ENCODE assay signal across 9 cellular contexts in genomic region chr6:53492860-53493634, GRCh38. TPM values are rescaled to one million over a fixed set of nuclear protein-coding genes. Genes with fewer than 3 reads are reported as not detected.
DNase-seq lines count a peak whose midpoint lies in the region; ATAC-seq and TF ChIP-seq lines count a peak whose summit lies in the region.
"Had no signal": no experiment of that assay in that cellular context is flagged by ENCODE, and none has a peak within 500 bp of the region (broad histone marks: within the 10 kb centered on the region; RNA-seq: fewer than 3 reads in every experiment).

No MANE protein-coding gene starts in this region.

- peaks cover 7% of the 10 kb centered on the region for H3K4me1 Mint-ChIP-seq in CD14-positive monocyte
- H3K4me1 Mint-ChIP-seq in activated CD8-positive, alpha-beta T cell treated with anti-CD3 and anti-CD28 coated beads, Interleukin-2, amount 10 ng/mL, durations not matched to agents 7 days and 5 days (ENCODE audit: low read depth), result peaks cover 4% of the 10 kb centered on the region

- H3K27ac Mint-ChIP-seq in CD14-positive monocyte, result no peak overlapping the region
- no peak overlapping the region for H3K27ac Mint-ChIP-seq in activated CD8-positive, alpha-beta T cell treated with anti-CD3 and anti-CD28 coated beads, Interleukin-2, amount 10 ng/mL, durations not matched to agents 7 days and 5 days
- H3K27ac Mint-ChIP-seq: IgD-negative memory B cell had no signal

- in situ Hi-C loops in GM23248 (cut with MboI), result loop anchor here (10.0 kb wide), 2 partner anchors 152 to 232 kb away; no protein-coding TSS in a partner anchor

- intact Hi-C loops in CD14-positive monocyte (cut with micrococcal nuclease), result loop anchor here (2.0 to 5.0 kb wide), 2 partner anchors 160 to 234 kb away; no protein-coding TSS in a partner anchor

- H3K9me3 Mint-ChIP-seq in CD14-positive monocyte, result peaks cover 0 to 4% (median 2%) of the 10 kb centered on the region in 7 donors
- no peaks in the 10 kb centered on the region for H3K9me3 Mint-ChIP-seq in activated CD8-positive, alpha-beta T cell treated with anti-CD3 and anti-CD28 coated beads, Interleukin-2, amount 10 ng/mL, durations not matched to agents 7 days and 5 days (ENCODE audit: insufficient read depth)
- H3K9me3 Mint-ChIP-seq: IgD-negative memory B cell had no signal

- H3K4me3 Mint-ChIP-seq in CD14-positive monocyte, result peak overlapping the region; percentile 15 to 21
- H3K4me3 Mint-ChIP-seq in activated CD8-positive, alpha-beta T cell treated with anti-CD3 and anti-CD28 coated beads, Interleukin-2, amount 10 ng/mL, durations not matched to agents 7 days and 5 days, result no peak overlapping the region

- peak overlapping the region; percentile 80 for H3K4me2 ChIP-seq in GM23248 (ENCODE audit: unreplicated experiment)
- H3K4me2 ChIP-seq in osteoblast (ENCODE audit: insufficient read depth, low read length), result peak overlapping the region; percentile 94

- peaks cover 15 to 16% of the 10 kb centered on the region in 2 donors for H3K36me3 Mint-ChIP-seq in CD14-positive monocyte
- H3K36me3 Mint-ChIP-seq in activated CD8-positive, alpha-beta T cell treated with anti-CD3 and anti-CD28 coated beads, Interleukin-2, amount 10 ng/mL, durations not matched to agents 7 days and 5 days (ENCODE audit: low read depth), result peaks cover 2% of the 10 kb centered on the region
- H3K36me3 Mint-ChIP-seq: IgD-negative memory B cell had no signal

- H4K20me1 ChIP-seq in GM23248 (ENCODE audit: insufficient read depth) (no peaks in the 10 kb centered on the region), osteoblast (ENCODE audit: insufficient read depth, low read length) (no peaks in the 10 kb centered on the region)

- peaks cover 2 to 7% (median 5%) of the 10 kb centered on the region in 3 donors for H3K27me3 Mint-ChIP-seq in CD14-positive monocyte (ENCODE audit: low read depth in 3 of 3)
- H3K27me3 Mint-ChIP-seq in activated CD8-positive, alpha-beta T cell treated with anti-CD3 and anti-CD28 coated beads, Interleukin-2, amount 10 ng/mL, durations not matched to agents 7 days and 5 days (ENCODE audit: low read depth), result peaks cover 14% of the 10 kb centered on the region
- H3K27me3 Mint-ChIP-seq: IgD-negative memory B cell had no signal

- POLR2A ChIA-PET in activated CD8-positive, alpha-beta T cell treated with anti-CD3 and anti-CD28 coated beads, Interleukin-2, amount 10 ng/mL, durations not matched to agents 7 days and 5 days (lab: Charles Lee), result no interaction called here

- ATAC-seq in activated CD8-positive, alpha-beta T cell treated with anti-CD3 and anti-CD28 coated beads, Interleukin-2, amount 10 ng/mL, durations not matched to agents 7 days and 5 days, result peak; percentile 47
- ATAC-seq in HG02571 (IDR thresholded peaks at IDR 0.05; ENCODE audit: unreplicated experiment) (no peak), GM19395 (IDR thresholded peaks at IDR 0.05; ENCODE audit: unreplicated experiment) (no peak)

- TF ChIP-seq CTCF in CD14-positive monocyte (IDR thresholded peaks at IDR 0.05), result peak; percentile 79
- TF ChIP-seq CTCF in fibroblast of villous mesenchyme (IDR thresholded peaks at IDR 0.05; ENCODE audit: insufficient read depth, low read depth, low read length), result peak; percentile 68
- TF ChIP-seq CTCF in osteoblast (IDR thresholded peaks at IDR 0.05; ENCODE audit: extremely low read depth, low read depth, low read length), result peak; percentile 75

- CTCF ChIA-PET in activated CD8-positive, alpha-beta T cell treated with anti-CD3 and anti-CD28 coated beads, Interleukin-2, amount 10 ng/mL, durations not matched to agents 7 days and 5 days (lab: Charles Lee), result interaction anchor here (0.7 to 8.4 kb wide), 41 partner anchors 8 to 483 kb away, joined by 3 to 174 read pairs (median 5); partner anchors contain the start of gene GCLC

- H3K36me3 ChIP-seq in GM23248 (ENCODE audit: low read depth), result no peaks in the 10 kb centered on the region
- H3K36me3 ChIP-seq in osteoblast (ENCODE audit: insufficient read depth, low read length), result no peaks in the 10 kb centered on the region

- peak overlapping the region; percentile 43 for H3K27ac ChIP-seq in GM23248
- peak overlapping the region; percentile 48 for H3K27ac ChIP-seq in osteoblast (ENCODE audit: low read depth, low read length)

- DNase-seq in CD14-positive monocyte (ENCODE audit: low spot score) (no peak), GM23248 (peak; percentile 81), NCI-H226 (peak; percentile 63), fibroblast of villous mesenchyme (ENCODE audit: low read depth) (peak; percentile 66), osteoblast (ENCODE audit: insufficient read length, low spot score, missing footprints) (no peak)
- no peak for DNase-seq in activated CD8-positive, alpha-beta T cell treated with anti-CD3 and anti-CD28 coated beads, Interleukin-2, amount 10 ng/mL, durations not matched to agents 7 days and 5 days

- no peaks in the 10 kb centered on the region for H3K79me2 ChIP-seq in GM23248 (ENCODE audit: insufficient read depth)
- H3K79me2 ChIP-seq in osteoblast (ENCODE audit: insufficient read depth, low read length), result no peaks in the 10 kb centered on the region

- H2AFZ ChIP-seq in GM23248 (peak overlapping the region; percentile 51), osteoblast (ENCODE audit: low read length) (peak overlapping the region; percentile 43)

- H3K27me3 ChIP-seq in GM23248 (replicated peaks; ENCODE audit: insufficient read depth), result no peaks in the 10 kb centered on the region
- no peaks in the 10 kb centered on the region for H3K27me3 ChIP-seq in osteoblast (ENCODE audit: insufficient read depth, low read length)

- H3F3A ChIP-seq in GM23248 (ENCODE audit: insufficient read depth), result peaks cover 35% of the 10 kb centered on the region

- no peaks in the 10 kb centered on the region for H3K9me2 ChIP-seq in GM23248 (ENCODE audit: insufficient read depth)

- H3K4me1 ChIP-seq in GM23248 (ENCODE audit: insufficient read depth) (peaks cover 31% of the 10 kb centered on the region), osteoblast (ENCODE audit: insufficient read depth, low read length) (peaks cover 34% of the 10 kb centered on the region)

- 11 to 16% methylated on average over 11 of the region's 11 CpGs for WGBS in GM23248 (ENCODE audit: low coverage in 1 of 2, low lambda C conversion rate in 2 of 2, missing lambda C conversion rate in 2 of 2), 2 experiments

- peak overlapping the region; percentile 27 for H3K9ac ChIP-seq in GM23248

- H3K9me3 ChIP-seq in GM23248 (ENCODE audit: low read depth) (no peaks in the 10 kb centered on the region), osteoblast (ENCODE audit: low read depth, low read length) (no peaks in the 10 kb centered on the region)

- H3K4me3 ChIP-seq in GM23248, result peak overlapping the region; percentile 50
- H3K4me3 ChIP-seq in fibroblast of villous mesenchyme (ENCODE audit: low read depth, low read length), result no peak overlapping the region
- peak overlapping the region; percentile 65 for H3K4me3 ChIP-seq in osteoblast (ENCODE audit: insufficient read depth, low read length)

RNA-seq across cellular contexts. Expression of gene GCLC, which starts 51.9 kb away (rescaled TPM):
- polyA plus RNA-seq in CD14-positive monocyte, result 10 to 100 TPM in 1 of 2 donors, 1 to 10 TPM in 1; 6.4 to 10.1 TPM
- total RNA-seq in GM23248 (2014; rRNA removed; shearing (Covaris generic)), result 6.4 and 8.6 TPM in 2 replicates
- 3.3 TPM in 2 replicates for polyA plus RNA-seq in GM23248 (2016; fragmentation: Nextera tagmentation; extraction: Ambion mirVana)
- 10 to 100 TPM; 22.1 to 26.5 TPM for total RNA-seq in activated CD8-positive, alpha-beta T cell treated with anti-CD3 and anti-CD28 coated beads, Interleukin-2, amount 10 ng/mL, durations not matched to agents 7 days and 5 days
- 25.8 and 36.3 TPM in 2 replicates for total RNA-seq in fibroblast of villous mesenchyme
- total RNA-seq in osteoblast, result 26.8 and 38.6 TPM in 2 replicates

Comparison
In these comparisons a context has a peak if more than half of its experiments do, and no peak if none do; other contexts are left out.
1. DNase-seq: peak in GM23248 (single experiment), NCI-H226 (single experiment) and fibroblast of villous mesenchyme (single experiment); none in CD14-positive monocyte (single experiment), activated CD8-positive, alpha-beta T cell treated with anti-CD3 and anti-CD28 coated beads, Interleukin-2, amount 10 ng/mL, durations not matched to agents 7 days and 5 days (single experiment) and osteoblast (single experiment).
2. Peak in every context shown above with its lines, with median percentiles within 50 percentile points of each other: CTCF ChIP-seq.